ENCODE assay signal across 33 cellular contexts in genomic region chr7:99257065-99257464, GRCh38. TPM values are rescaled to one million over a fixed set of nuclear protein-coding genes. Genes with fewer than 3 reads are reported as not detected.
"Had no signal": no experiment of that assay in that cellular context is flagged by ENCODE, and none has a peak within 500 bp of the region (broad histone marks: within the 10 kb centered on the region; RNA-seq: fewer than 3 reads in every experiment).

No MANE protein-coding gene starts in this region.

- H3K4me1 ChIP-seq: stomach, testis, thyroid gland, tibial nerve, transverse colon, upper lobe of left lung, upper lobe of right lung, uterus, vagina had no signal

- H3K4me3 Mint-ChIP-seq: stimulated activated effector memory CD8-positive, alpha-beta T cell treated with anti-CD3 and anti-CD28 coated beads, Interleukin-12 subunit alpha, Interleukin-12 subunit beta, amount 100 ng/mL, for 72 hours; stimulated activated memory B cell treated with anti-CD40 and anti-IgM and Interleukin-4, amounts not matched to agents 10 μg/mL and 1 μg/mL and 100 μg/mL, for 72 hours; stimulated activated naive B cell treated with anti-CD40 and anti-IgM and Interleukin-4, amounts not matched to agents 10 μg/mL and 1 μg/mL and 100 μg/mL, for 72 hours; stimulated activated naive CD8-positive, alpha-beta T cell treated with anti-CD3 and anti-CD28 coated beads, Interleukin-15, amount 100 ng/mL, for 72 hours; stimulated activated naive CD8-positive, alpha-beta T cell treated with anti-CD3 and anti-CD28 coated beads, Interleukin-15, Interleukin-2, amounts not matched to agents 100 ng/mL and 50 ng/mL, for 24 hours; type B pancreatic cell had no signal

- ATAC-seq: stimulated activated effector memory CD8-positive, alpha-beta T cell treated with anti-CD3 and anti-CD28 coated beads, Interleukin-12 subunit alpha, Interleukin-12 subunit beta, amount 100 ng/mL, for 72 hours; stimulated activated memory B cell treated with anti-CD40 and anti-IgM and Interleukin-4, amounts not matched to agents 10 μg/mL and 1 μg/mL and 100 μg/mL, for 72 hours; stimulated activated naive B cell treated with anti-CD40 and anti-IgM and Interleukin-4, amounts not matched to agents 10 μg/mL and 1 μg/mL and 100 μg/mL, for 72 hours; stimulated activated naive CD8-positive, alpha-beta T cell treated with anti-CD3 and anti-CD28 coated beads, Interleukin-15, amount 100 ng/mL, for 72 hours; stimulated activated naive CD8-positive, alpha-beta T cell treated with anti-CD3 and anti-CD28 coated beads, Interleukin-15, Interleukin-2, amounts not matched to agents 100 U/mL and 50 U/mL, for 24 hours; upper lobe of right lung had no signal

- DNase-seq: stimulated activated CD4-positive, alpha-beta T cell treated with anti-CD3 and anti-CD28 coated beads, Interleukin-2, amount 100 ng/mL, for 48 hours; stimulated activated CD4-positive, alpha-beta T cell treated with anti-CD3 and anti-CD28 coated beads, Interleukin-4, amount 100 ng/mL, for 1 hour; stimulated activated CD4-positive, alpha-beta T cell treated with anti-CD3 and anti-CD28 coated beads, Interleukin-4, amount 100 ng/mL, for 24 hours; stimulated activated CD4-positive, alpha-beta T cell treated with anti-CD3 and anti-CD28 coated beads, Interleukin-4, amount 100 ng/mL, for 4 hours; stimulated activated CD8-positive, alpha-beta memory T cell treated with anti-CD3 and anti-CD28 coated beads, Interleukin-4, amount 100 ng/mL, for 48 hours; stimulated activated naive B cell treated with anti-CD40 and anti-IgM and Interleukin-4, amounts not matched to agents 10 μg/mL and 1 μg/mL and 100 μg/mL, for 72 hours; stimulated activated naive CD4-positive, alpha-beta T cell; stimulated activated naive CD4-positive, alpha-beta T cell treated with Interleukin-2 at 50 U/mL for 16 hours; stimulated activated naive CD8-positive, alpha-beta T cell treated with anti-CD3 and anti-CD28 coated beads, Interleukin-15, amount 100 ng/mL, for 72 hours; stimulated activated naive CD8-positive, alpha-beta T cell treated with anti-CD3 and anti-CD28 coated beads, Interleukin-15, Interleukin-2, amounts not matched to agents 100 U/mL and 50 U/mL, for 24 hours; stomach; substantia nigra; testis; thyroid gland; tibial artery; transverse colon; trophoblast cell; upper lobe of right lung; uterus had no signal

- H3K9me3 Mint-ChIP-seq: stimulated activated effector memory CD8-positive, alpha-beta T cell treated with anti-CD3 and anti-CD28 coated beads, Interleukin-12 subunit alpha, Interleukin-12 subunit beta, amount 100 ng/mL, for 72 hours; stimulated activated memory B cell treated with anti-CD40 and anti-IgM and Interleukin-4, amounts not matched to agents 10 μg/mL and 1 μg/mL and 100 μg/mL, for 72 hours; stimulated activated naive B cell treated with anti-CD40 and anti-IgM and Interleukin-4, amounts not matched to agents 10 μg/mL and 1 μg/mL and 100 μg/mL, for 72 hours; stimulated activated naive CD8-positive, alpha-beta T cell treated with anti-CD3 and anti-CD28 coated beads, Interleukin-15, amount 100 ng/mL, for 72 hours; stimulated activated naive CD8-positive, alpha-beta T cell treated with anti-CD3 and anti-CD28 coated beads, Interleukin-15, Interleukin-2, amounts not matched to agents 100 ng/mL and 50 ng/mL, for 24 hours had no signal

- H3K9me3 ChIP-seq: stomach, suprapubic skin, testis, thoracic aorta, thyroid gland, tibial artery, tibial nerve, transverse colon, upper lobe of left lung, upper lobe of right lung, uterus, vagina had no signal

- H3K4me3 ChIP-seq: stomach, suprapubic skin, testis, thoracic aorta, thyroid gland, tibial artery, tibial nerve, transverse colon, upper lobe of left lung, upper lobe of right lung, uterus, vagina had no signal

- H3K27me3 ChIP-seq: suprapubic skin, testis, thyroid gland, tibial artery, tibial nerve, transverse colon, upper lobe of left lung, upper lobe of right lung, uterus, vagina had no signal

- FAIRE-seq: urothelium cell line had no signal

- H3K27ac Mint-ChIP-seq: stimulated activated effector memory CD8-positive, alpha-beta T cell treated with anti-CD3 and anti-CD28 coated beads, Interleukin-12 subunit alpha, Interleukin-12 subunit beta, amount 100 ng/mL, for 72 hours; stimulated activated memory B cell treated with anti-CD40 and anti-IgM and Interleukin-4, amounts not matched to agents 10 μg/mL and 1 μg/mL and 100 μg/mL, for 72 hours; stimulated activated naive B cell treated with anti-CD40 and anti-IgM and Interleukin-4, amounts not matched to agents 10 μg/mL and 1 μg/mL and 100 μg/mL, for 72 hours; stimulated activated naive CD8-positive, alpha-beta T cell treated with anti-CD3 and anti-CD28 coated beads, Interleukin-15, amount 100 ng/mL, for 72 hours; stimulated activated naive CD8-positive, alpha-beta T cell treated with anti-CD3 and anti-CD28 coated beads, Interleukin-15, Interleukin-2, amounts not matched to agents 100 ng/mL and 50 ng/mL, for 24 hours; type B pancreatic cell had no signal

- H3K36me3 ChIP-seq: stomach, suprapubic skin, thoracic aorta, thyroid gland, tibial artery, tibial nerve, transverse colon, upper lobe of left lung, upper lobe of right lung, uterus, vagina had no signal

- H3K27ac ChIP-seq: stomach, suprapubic skin, testis, thoracic aorta, thyroid gland, tibial artery, tibial nerve, transverse colon, upper lobe of left lung, upper lobe of right lung, uterus, vagina had no signal

- H3K36me3 Mint-ChIP-seq: stimulated activated effector memory CD8-positive, alpha-beta T cell treated with anti-CD3 and anti-CD28 coated beads, Interleukin-12 subunit alpha, Interleukin-12 subunit beta, amount 100 ng/mL, for 72 hours; stimulated activated memory B cell treated with anti-CD40 and anti-IgM and Interleukin-4, amounts not matched to agents 10 μg/mL and 1 μg/mL and 100 μg/mL, for 72 hours; stimulated activated naive B cell treated with anti-CD40 and anti-IgM and Interleukin-4, amounts not matched to agents 10 μg/mL and 1 μg/mL and 100 μg/mL, for 72 hours; type B pancreatic cell had no signal

- H3K27me3 Mint-ChIP-seq: stimulated activated naive CD8-positive, alpha-beta T cell treated with anti-CD3 and anti-CD28 coated beads, Interleukin-15, Interleukin-2, amounts not matched to agents 100 ng/mL and 50 ng/mL, for 24 hours; type B pancreatic cell had no signal

- H3K4me1 Mint-ChIP-seq: stimulated activated effector memory CD8-positive, alpha-beta T cell treated with anti-CD3 and anti-CD28 coated beads, Interleukin-12 subunit alpha, Interleukin-12 subunit beta, amount 100 ng/mL, for 72 hours; stimulated activated memory B cell treated with anti-CD40 and anti-IgM and Interleukin-4, amounts not matched to agents 10 μg/mL and 1 μg/mL and 100 μg/mL, for 72 hours; stimulated activated naive CD8-positive, alpha-beta T cell treated with anti-CD3 and anti-CD28 coated beads, Interleukin-15, amount 100 ng/mL, for 72 hours had no signal

RNA-seq across cellular contexts. Expression of gene MYH16, which starts 15.6 kb away (rescaled TPM):
- total RNA-seq: subcutaneous adipose tissue, suprapubic skin, temporal lobe, thoracic aorta, thyroid gland, tibial nerve, transverse colon, upper lobe of right lung, ureter, urinary bladder, uterus, vagina had no signal
- polyA plus RNA-seq: urinary bladder had no signal

RNA-seq across cellular contexts. Expression of gene KPNA7, which starts 49.1 kb away (rescaled TPM):
- total RNA-seq: subcutaneous adipose tissue, suprapubic skin, temporal lobe, thoracic aorta, thyroid gland, ureter, urinary bladder, uterus, vagina had no signal
